In the genomic region with DNA sequence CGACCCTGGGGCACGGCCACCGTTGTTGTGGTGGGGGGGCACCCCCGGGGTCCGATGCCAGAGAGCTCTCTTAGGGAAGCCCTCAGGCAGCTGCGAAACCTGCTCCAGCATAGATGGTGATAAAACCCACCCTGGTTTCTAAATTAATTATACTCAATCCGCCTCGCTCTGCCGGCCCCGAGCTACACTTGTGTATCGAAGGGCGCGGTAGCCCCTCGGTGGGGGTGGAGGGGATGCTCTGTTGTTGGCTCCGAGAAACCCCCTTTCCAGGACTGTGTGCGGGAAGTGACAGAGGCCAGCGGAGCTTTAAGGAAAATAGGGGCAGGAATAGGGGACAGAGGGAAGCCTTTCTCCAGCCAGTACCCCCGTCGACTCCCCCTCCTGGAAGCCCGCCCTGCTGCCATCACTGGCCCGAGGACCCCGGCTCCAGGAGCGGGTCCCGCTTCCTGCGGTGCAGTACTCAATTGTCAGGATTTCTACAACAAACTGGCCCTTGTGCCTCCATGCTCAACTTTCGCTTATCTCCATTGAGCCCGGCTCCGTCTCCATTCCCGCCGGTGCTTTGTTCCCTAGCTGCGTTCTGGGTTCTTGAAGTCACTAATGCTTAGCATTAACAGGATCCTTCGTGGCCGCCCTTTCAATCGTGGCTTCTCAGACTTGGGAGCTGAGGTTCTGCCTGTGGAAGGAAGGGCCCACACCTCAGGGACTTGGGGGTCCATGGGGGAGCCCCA, we compare ENCODE assay signal across 9 cellular contexts.
DNase-seq lines count a peak whose midpoint lies in the region; ATAC-seq, FAIRE-seq and TF ChIP-seq lines count a peak whose summit lies in the region.
"Had no signal": no experiment of that assay in that cellular context is flagged by ENCODE, and none has a peak within 500 bp of the region (broad histone marks: within the 10 kb centered on the region; RNA-seq: fewer than 3 reads in every experiment).

No MANE protein-coding gene starts in this region.

- no peaks in the 10 kb centered on the region for H3K9me2 ChIP-seq in Loucy (replicated peaks; ENCODE audit: low read depth, low read length)

- no peak overlapping the region for H2AK5ac ChIP-seq in H1 (ENCODE audit: low read depth, low read length)

- no peak overlapping the region for H3K14ac ChIP-seq in H1 (ENCODE audit: insufficient read length)

- H3K9me3 ChIP-seq in Loucy (ENCODE audit: insufficient read depth, low read depth, low read length) = no peaks in the 10 kb centered on the region
- no peaks in the 10 kb centered on the region for H3K9me3 ChIP-seq in H1 (ENCODE audit: insufficient read depth in 2 of 2, low read depth in 1 of 2, low read length in 1 of 2)

- no peaks in the 10 kb centered on the region for H3K79me2 ChIP-seq in Loucy (ENCODE audit: insufficient read depth, low read length)
- H3K79me2 ChIP-seq in H1 (ENCODE audit: control insufficient read depth in 1 of 2, insufficient read depth in 2 of 2, low read length in 2 of 2) = no peaks in the 10 kb centered on the region

- H2BK20ac ChIP-seq in H1 (ENCODE audit: low read length) = no peak overlapping the region

- TF ChIP-seq EP300 in H1 (IDR thresholded peaks at IDR 0.05; ENCODE audit: borderline replicate concordance in 1 of 2, low read depth in 2 of 2, low read length in 2 of 2) = no peak

- peak overlapping the region; percentile 34 for H3K4me3 ChIP-seq in AG10803 (ENCODE audit: low read length)
- peak overlapping the region; percentile 69 for H3K4me3 ChIP-seq in Loucy (ENCODE audit: low read length, poor library complexity, severe bottlenecking)
- H3K4me3 ChIP-seq in H1 (ENCODE audit: extremely low read depth in 1 of 4, insufficient read depth in 2 of 4, low read depth in 3 of 4, low read length in 4 of 4) = peak overlapping the region; percentile 32 to 66 (median 33); a peak in 7 of 8 replicates
- H3K4me3 ChIP-seq: GM12878 had no signal

- H3K36me3 ChIP-seq in Loucy (ENCODE audit: insufficient read depth, low read length) (no peaks in the 10 kb centered on the region), H1 (ENCODE audit: control insufficient read depth in 2 of 4, insufficient read depth in 4 of 4, low read length in 3 of 4) (no peaks in the 10 kb centered on the region)

- H3K9ac ChIP-seq in Loucy (ENCODE audit: low read depth, low read length, poor library complexity, severe bottlenecking) (peak overlapping the region; percentile 69), H1 (replicated peaks in 1 of 4; ENCODE audit: extremely low read depth in 1 of 4, low read depth in 3 of 4, low read length in 3 of 4) (peak overlapping the region in 3 of 4 experiments; percentile 10 to 37 (median 13); a peak in 4 of 7 replicates)

- H2AFZ ChIP-seq in Loucy (ENCODE audit: low read length) (peak overlapping the region; percentile 75; the same call in 1 of the 2 replicates), H1 (ENCODE audit: low read length) (no peak overlapping the region)

- no peaks in the 10 kb centered on the region for H3K9me3 Mint-ChIP-seq in neural crest cell

- H3K4me1 ChIP-seq in Loucy (ENCODE audit: insufficient read depth, low read length, poor library complexity, severe bottlenecking) (no peaks in the 10 kb centered on the region), H1 (replicated peaks in 1 of 4; ENCODE audit: control insufficient read depth in 3 of 4, insufficient read depth in 4 of 4, low read length in 3 of 4) (peaks cover 3 to 11% (median 8%) of the 10 kb centered on the region in 4 experiments)

- CTCF ChIA-PET in H1 (lab: Charles Lee; ENCODE audit: partially characterized antibody) = interaction anchor here (0.8 to 1.5 kb wide), 2 partner anchors 37 to 131 kb away, joined by 3 to 6 read pairs; no protein-coding TSS in a partner anchor

- no peak overlapping the region for H3K4ac ChIP-seq in H1 (replicated peaks; ENCODE audit: insufficient read length, low read depth, low read length)

- DNase-seq in AG10803 (ENCODE audit: low read depth) (no peak), H1 (ENCODE audit: low read depth in 1 of 2, low spot score in 2 of 2) (peak in 1 of 2 experiments; percentile 46), neural crest cell (ENCODE audit: low read depth, low spot score) (peak; percentile 14), T1000 (lab: John Stamatoyannopoulos, UW) (no peak), globus pallidus (ENCODE audit: low spot score) (no peak), NOMO-1 treated with DMSO at 0.1 percent for 48 hours (lab: John Stamatoyannopoulos, UW; ENCODE audit: unreplicated experiment) (no peak)

- H3K27me3 ChIP-seq in Loucy (ENCODE audit: insufficient read depth, low read length, poor library complexity, severe bottlenecking) (no peaks in the 10 kb centered on the region), H1 (replicated peaks in 1 of 4; ENCODE audit: control insufficient read depth in 3 of 4, extremely low read depth in 1 of 4, insufficient read depth in 3 of 4, low read length in 3 of 4) (peaks cover 0 to 3% (median 1%) of the 10 kb centered on the region in 4 experiments; a peak in 4 of 7 replicates)

- peaks cover 3% of the 10 kb centered on the region for H3K36me3 Mint-ChIP-seq in neural crest cell (ENCODE audit: low read depth)

- TF ChIP-seq POLR2A in H1 (IDR thresholded peaks at IDR 0.05; ENCODE audit: control extremely low read depth in 1 of 2, low read depth in 2 of 2, low read length in 2 of 2) = no peak

- peak overlapping the region; percentile 24; the same call in 1 of the 2 replicates for H2BK5ac ChIP-seq in H1 (ENCODE audit: low read depth, low read length)

- H3K4me2 ChIP-seq in Loucy (ENCODE audit: low read depth, low read length, poor library complexity, severe bottlenecking) (peak overlapping the region; percentile 74), H1 (ENCODE audit: insufficient read depth in 1 of 2, low read depth in 2 of 2, low read length in 2 of 2) (peak overlapping the region; percentile 69 to 81)

- H4K8ac ChIP-seq in H1 (ENCODE audit: extremely low read depth, insufficient read depth, low read length) = peak overlapping the region; percentile 63

- peak overlapping the region; percentile 46 for H3K56ac ChIP-seq in H1 (replicated peaks; ENCODE audit: insufficient read length, low read depth, low read length)

- peaks cover 38% of the 10 kb centered on the region for H3K4me1 Mint-ChIP-seq in neural crest cell

- peak overlapping the region; percentile 52; the same call in 1 of the 2 replicates for H3K27ac ChIP-seq in H1 (ENCODE audit: low read depth, low read length)

- H4K20me1 ChIP-seq in Loucy (ENCODE audit: insufficient read depth, low read length, poor library complexity, severe bottlenecking) (no peaks in the 10 kb centered on the region), H1 (replicated peaks in 1 of 2; ENCODE audit: control insufficient read depth in 1 of 2, insufficient read depth in 2 of 2, low read length in 2 of 2) (no peaks in the 10 kb centered on the region)

- TF ChIP-seq RAD21 in H1 (IDR thresholded peaks at IDR 0.05 in 1 of 2, conservative IDR thresholded peaks at IDR 0.05 in 1 of 2; ENCODE audit: low read depth in 2 of 2, low read length in 2 of 2) = no peak

- peak overlapping the region; percentile 81 for H4K5ac ChIP-seq in H1 (ENCODE audit: insufficient read length, low read depth, low read length)

- 1% methylated on average over 22 of the region's 34 CpGs; no CpG with 5 or more reads in 1 of the 2 experiments for WGBS in H1 (ENCODE audit: extremely low coverage in 1 of 2, insufficient coverage in 1 of 2, insufficient read length in 1 of 2, insufficient replicate concordance in 2 of 2, low coverage in 1 of 2, low lambda C conversion rate in 2 of 2, missing lambda C conversion rate in 1 of 2), 2 experiments

- H2BK15ac ChIP-seq in H1 (ENCODE audit: low read length) = no peak overlapping the region

- peaks cover 2% of the 10 kb centered on the region; the same call in 1 of the 2 replicates for H3K23me2 ChIP-seq in H1 (ENCODE audit: low read depth, low read length)

- H4K91ac ChIP-seq in H1 (replicated peaks; ENCODE audit: insufficient read length, low read length) = peak overlapping the region; percentile 29

- H3K4me3 Mint-ChIP-seq in neural crest cell = peak overlapping the region; percentile 83

- no peak overlapping the region for H2BK120ac ChIP-seq in H1 (replicated peaks; ENCODE audit: low read depth, low read length)

- H3K79me1 ChIP-seq in H1 (ENCODE audit: low read depth, low read length) = no peaks in the 10 kb centered on the region

- peak overlapping the region; percentile 29 for H3K27ac Mint-ChIP-seq in neural crest cell (ENCODE audit: unreplicated experiment)

- H3F3A ChIP-seq in Loucy (ENCODE audit: low read depth) = no peaks in the 10 kb centered on the region

- peak; percentile 60 for FAIRE-seq in H1 (lab: Jason Lieb, UNC)
- FAIRE-seq: GM12878 had no signal

- POLR2A ChIA-PET in H1 (lab: Charles Lee; ENCODE audit: partially characterized antibody) = interaction anchor here (0.5 to 2.0 kb wide), 8 partner anchors 10 to 404 kb away, joined by 3 to 10 read pairs (median 4); no protein-coding TSS in a partner anchor

- H3K23ac ChIP-seq in H1 (ENCODE audit: insufficient read length) = no peak overlapping the region

- no peak for ATAC-seq in GM18909 (IDR thresholded peaks at IDR 0.05; ENCODE audit: poor library complexity, unreplicated experiment)
- ATAC-seq: GM12878 had no signal

- H3K27me3 Mint-ChIP-seq in neural crest cell (ENCODE audit: low read depth) = no peaks in the 10 kb centered on the region

- TF ChIP-seq CTCF in AG10803 (conservative IDR thresholded peaks at IDR 0.05; ENCODE audit: low read length) = no peak
- no peak for TF ChIP-seq CTCF in Loucy (conservative IDR thresholded peaks at IDR 0.05; ENCODE audit: low read length)
- TF ChIP-seq CTCF in H1 (IDR thresholded peaks at IDR 0.05; ENCODE audit: control extremely low read depth in 1 of 3, insufficient read depth in 1 of 3, low read depth in 1 of 3, low read length in 3 of 3) = no peak
- TF ChIP-seq CTCF in neural crest cell (conservative IDR thresholded peaks at IDR 0.05) = no peak

- H2BK12ac ChIP-seq in H1 (ENCODE audit: low read depth, low read length) = no peak overlapping the region

- H3K18ac ChIP-seq in H1 (ENCODE audit: extremely low read depth, low read length) = peak overlapping the region; percentile 78

TF ChIP-seq in H1, 55 proteins besides CTCF, POLR2A, EP300 and RAD21:
- no peak for TF ChIP-seq HDAC6 (IDR thresholded peaks at IDR 0.05; ENCODE audit: low read depth, low read length)
- TF ChIP-seq NANOG (IDR thresholded peaks at IDR 0.05; ENCODE audit: insufficient read depth, low read depth, low read length, poor library complexity, severe bottlenecking) = no peak
- peak; percentile 2 for TF ChIP-seq ASH2L (IDR thresholded peaks at IDR 0.05; ENCODE audit: low read length)
- TF ChIP-seq TAF1 (IDR thresholded peaks at IDR 0.05; ENCODE audit: low read depth, low read length) = 0 out of 2 replicates have a peak, but pooled peaks have one; percentile 29
